ENCODE assay signal across 9 cellular contexts in the genomic region with DNA sequence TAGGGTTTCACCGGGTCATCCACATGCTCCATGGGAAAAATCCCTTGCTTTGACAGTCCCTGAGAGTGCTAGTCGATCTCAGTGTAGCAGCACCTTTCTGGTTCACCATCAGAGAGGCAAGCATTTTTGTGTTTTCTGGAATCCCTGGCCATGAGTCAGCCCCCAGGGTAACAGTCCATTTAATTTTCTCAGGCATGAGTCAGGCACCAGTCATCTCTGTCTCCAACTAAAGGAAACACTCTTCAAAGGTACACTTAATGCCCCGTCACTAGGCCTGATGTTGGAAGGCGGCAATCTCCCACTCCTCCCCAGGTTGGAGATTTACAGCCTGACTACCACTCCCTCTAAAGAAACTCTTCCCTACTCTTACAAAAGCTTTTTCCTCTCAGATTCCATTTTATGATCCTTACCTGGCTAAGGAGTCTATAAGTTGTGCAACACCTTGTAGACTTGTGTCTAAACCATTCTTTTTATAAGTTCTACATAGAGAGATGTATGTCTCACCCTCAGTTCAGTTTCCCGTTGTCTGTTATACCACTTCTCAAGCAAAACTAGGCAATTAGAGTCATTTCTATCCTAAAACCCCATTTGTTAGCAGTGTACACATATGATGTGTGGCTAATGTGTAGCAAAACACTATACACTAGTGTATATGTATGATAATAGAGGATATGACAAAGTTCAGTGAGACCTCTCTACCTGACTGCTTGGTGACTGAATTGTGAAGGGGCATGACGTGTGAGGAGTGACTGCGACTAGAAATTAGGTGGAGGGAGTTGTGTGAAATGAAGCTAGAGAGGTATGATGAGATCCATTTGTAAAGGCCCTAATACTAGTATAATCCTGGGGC. TPM values are rescaled to one million over a fixed set of nuclear protein-coding genes. Genes with fewer than 3 reads are reported as not detected.
A peak's percentile ranks its signal among the peaks of the same experiment; 100 is the strongest.
DNase-seq lines count a peak whose midpoint lies in the region; ATAC-seq and TF ChIP-seq lines count a peak whose summit lies in the region.
"Had no signal": no experiment of that assay in that cellular context is flagged by ENCODE, and none has a peak within 500 bp of the region (broad histone marks: within the 10 kb centered on the region; RNA-seq: fewer than 3 reads in every experiment).

No MANE protein-coding gene starts in this region.

- H3K4me1 Mint-ChIP-seq in mesothelial cell of epicardium: no peaks in the 10 kb centered on the region

- H3F3A ChIP-seq in PC-9 (ENCODE audit: insufficient read depth, low read depth): peaks cover 24% of the 10 kb centered on the region

- no peaks in the 10 kb centered on the region for H3K9me2 ChIP-seq in PC-9 (ENCODE audit: insufficient read depth)

- no peak overlapping the region for H3K4me3 Mint-ChIP-seq in mesothelial cell of epicardium

- CTCF ChIA-PET in PC-9 (lab: Charles Lee): no interaction called here

- DNase-seq in activated CD4-positive, CD25-positive, alpha-beta regulatory T cell (lab: John Stamatoyannopoulos, UW): no peak
- DNase-seq in PC-9 (peak; percentile 66 to 90), epithelial cell of proximal tubule (ENCODE audit: low read depth) (peak; percentile 89), skeletal muscle cell (ENCODE audit: low read depth) (peak; percentile 79), coronary artery (ENCODE audit: low spot score) (no peak), mesothelial cell of epicardium (ENCODE audit: low spot score in 2 of 2, unreplicated experiment in 2 of 2) (no peak)
- DNase-seq: NCI-H187 treated with DMSO at 0.1 percent for 48 hours had no signal

- H3K4me1 ChIP-seq in PC-9 (replicated peaks; ENCODE audit: insufficient read depth): peaks cover 21% of the 10 kb centered on the region

- peak overlapping the region; percentile 57 for H3K4me2 ChIP-seq in PC-9

- POLR2A ChIA-PET in PC-9 (lab: Charles Lee; ENCODE audit: unreplicated experiment): no interaction called here

- H3K9me3 ChIP-seq in PC-9 (ENCODE audit: insufficient read depth, low read depth): peaks cover 7% of the 10 kb centered on the region; the same call in 1 of the 2 replicates

- H3K27ac Mint-ChIP-seq in mesothelial cell of epicardium: no peak overlapping the region

- TF ChIP-seq CTCF in PC-9 (conservative IDR thresholded peaks at IDR 0.05) (no peak), epithelial cell of proximal tubule (conservative IDR thresholded peaks at IDR 0.05; ENCODE audit: low read depth, low read length) (no peak), coronary artery (IDR thresholded peaks at IDR 0.05) (no peak), mesothelial cell of epicardium (IDR thresholded peaks at IDR 0.05; ENCODE audit: unreplicated experiment) (no peak)

- H2AFZ ChIP-seq in PC-9: peak overlapping the region; percentile 65

- H4K20me1 ChIP-seq in PC-9 (ENCODE audit: insufficient read depth): no peaks in the 10 kb centered on the region

- no peaks in the 10 kb centered on the region for H3K27me3 ChIP-seq in PC-9 (ENCODE audit: insufficient read depth, low read depth)

- no peaks in the 10 kb centered on the region for H3K36me3 ChIP-seq in PC-9 (ENCODE audit: low read depth)

- TSS peak; percentile 13 for BruUV-seq in PC-9 (replicated peaks; lab: Mats Ljungman, UMichigan)

- intact Hi-C loops in PC-9 (cut with micrococcal nuclease; ENCODE audit: unreplicated experiment): loop anchor here (10.0 kb wide), 1 partner anchor 1164 kb away; no protein-coding TSS in a partner anchor

- H3K36me3 Mint-ChIP-seq in mesothelial cell of epicardium: peaks cover 5% of the 10 kb centered on the region

- H3K79me2 ChIP-seq in PC-9 (ENCODE audit: low read depth): no peaks in the 10 kb centered on the region

- ATAC-seq in activated CD4-positive, CD25-positive, alpha-beta regulatory T cell treated with anti-CD3 and anti-CD28 coated beads, Interleukin-2, amount 50 U/mL, for 24 hours: peak; percentile 44 to 59
- no peak for ATAC-seq in GM21529 (IDR thresholded peaks at IDR 0.05; ENCODE audit: unreplicated experiment)

- H3K27ac ChIP-seq in PC-9 (peak overlapping the region; percentile 93), coronary artery (no peak overlapping the region)

- 0 out of 2 replicates have a peak overlapping the region, but pooled peaks have one; percentile 4 for H3K4me3 ChIP-seq in PC-9
- H3K4me3 ChIP-seq in epithelial cell of proximal tubule (ENCODE audit: low read depth, low read length): no peak overlapping the region
- no peak overlapping the region for H3K4me3 ChIP-seq in skeletal muscle cell (ENCODE audit: low read depth, low read length)
- no peak overlapping the region for H3K4me3 ChIP-seq in coronary artery

- peaks cover 36% of the 10 kb centered on the region for H3K9me3 Mint-ChIP-seq in mesothelial cell of epicardium

- H3K27me3 Mint-ChIP-seq in mesothelial cell of epicardium (ENCODE audit: low read depth): no peaks in the 10 kb centered on the region

RNA-seq across cellular contexts. Expression of gene TMEM19, which starts 24.6 kb away (rescaled TPM):
- total RNA-seq in PC-9 (2021) (17.3 and 39.5 TPM in 2 replicates), epithelial cell of proximal tubule (18.1 and 27.8 TPM in 2 replicates), mesothelial cell of epicardium (14.0 to 20.2 TPM (median 17.3 TPM) in 3 replicates)

RNA-seq across cellular contexts. Expression of gene RAB21, which starts 44.2 kb away (rescaled TPM):
- total RNA-seq in PC-9 (2021) (37.6 and 47.2 TPM in 2 replicates), epithelial cell of proximal tubule (14.6 and 33.2 TPM in 2 replicates), mesothelial cell of epicardium (44.0 to 49.0 TPM (median 46.9 TPM) in 3 replicates)

RNA-seq across cellular contexts. Expression of gene THAP2, which starts 46.4 kb away (rescaled TPM):
- total RNA-seq in PC-9 (2021) (4.0 and 7.0 TPM in 2 replicates), epithelial cell of proximal tubule (1.4 and 3.9 TPM in 2 replicates), mesothelial cell of epicardium (7.8 to 8.9 TPM (median 8.9 TPM) in 3 replicates)

RNA-seq across cellular contexts. Expression of gene ZFC3H1, which starts 46.9 kb away (rescaled TPM):
- total RNA-seq in PC-9 (2021) (47.4 and 53.4 TPM in 2 replicates), epithelial cell of proximal tubule (11.1 and 42.0 TPM in 2 replicates), mesothelial cell of epicardium (53.5 to 55.5 TPM (median 55.3 TPM) in 3 replicates)

Comparison
In these comparisons a context has a peak if more than half of its experiments do, and no peak if none do; other contexts are left out.
1. DNase-seq: peak in PC-9 (2 of 2), epithelial cell of proximal tubule (single experiment) and skeletal muscle cell (single experiment); none in activated CD4-positive, CD25-positive, alpha-beta regulatory T cell (0 of 4), coronary artery (single experiment) and mesothelial cell of epicardium (0 of 2).